Comparison of ENCODE assay signal across 24 cellular contexts in genomic region chr10:604716-605631, GRCh38.
A peak's percentile ranks its signal among the peaks of the same experiment; 100 is the strongest.
DNase-seq lines count a peak whose midpoint lies in the region; ATAC-seq and TF ChIP-seq lines count a peak whose summit lies in the region.
"Had no signal": no experiment of that assay in that cellular context is flagged by ENCODE, and none has a peak within 500 bp of the region (broad histone marks: within the 10 kb centered on the region; RNA-seq: fewer than 3 reads in every experiment).

No MANE protein-coding gene starts in this region.

- no peak overlapping the region for H3K9ac ChIP-seq in neural progenitor cell
- H3K9ac ChIP-seq: GM23248 had no signal

- peaks cover 5% of the 10 kb centered on the region for H3K9me3 Mint-ChIP-seq in neural progenitor cell
- H3K9me3 Mint-ChIP-seq: neural crest cell had no signal

- H3K27me3 Mint-ChIP-seq in neural progenitor cell (ENCODE audit: insufficient read depth, low read depth) = no peaks in the 10 kb centered on the region
- H3K27me3 Mint-ChIP-seq: CD4-positive, CD25-positive, alpha-beta regulatory T cell had no signal

- peaks cover 16% of the 10 kb centered on the region for H3K36me3 Mint-ChIP-seq in neural progenitor cell
- H3K36me3 Mint-ChIP-seq: activated naive CD8-positive, alpha-beta T cell treated with anti-CD3 and anti-CD28 coated beads, Interleukin-2, amount 10 ng/mL, durations not matched to agents 7 days and 5 days; CD4-positive, CD25-positive, alpha-beta regulatory T cell had no signal

- peak overlapping the region; percentile 35; the same call in 1 of the 2 replicates for H3K4me2 ChIP-seq in OCI-LY7 (ENCODE audit: low read length)
- no peak overlapping the region for H3K4me2 ChIP-seq in neural progenitor cell

- no peak for TF ChIP-seq CTCF in OCI-LY7 (conservative IDR thresholded peaks at IDR 0.05; ENCODE audit: low read length)
- TF ChIP-seq CTCF in neural progenitor cell (IDR thresholded peaks at IDR 0.05) = no peak
- no peak for TF ChIP-seq CTCF in transverse colon (IDR thresholded peaks at IDR 0.05)

- no TSS peak for BruUV-seq in OCI-LY7 (replicated peaks; lab: Mats Ljungman, UMichigan)

- H3K79me2 ChIP-seq in OCI-LY7 (ENCODE audit: insufficient read depth, low read depth, low read length) (no peaks in the 10 kb centered on the region), neural progenitor cell (ENCODE audit: low read depth) (peaks cover 51% of the 10 kb centered on the region)

- no peak for TF ChIP-seq POLR2A in transverse colon (IDR thresholded peaks at IDR 0.05)

- H3K27ac ChIP-seq in OCI-LY7 (ENCODE audit: low read depth, low read length, poor library complexity, severe bottlenecking) (no peak overlapping the region), ectodermal cell (ENCODE audit: insufficient read depth, low read depth, low read length, poor library complexity, severe bottlenecking) (peak overlapping the region; percentile 26), neural progenitor cell (no peak overlapping the region), transverse colon (peak overlapping the region; percentile 54 to 75 (median 62))
- H3K27ac ChIP-seq: epithelial cell of prostate, GM23248, HL-60, psoas muscle, stomach had no signal

- no peak for TF ChIP-seq EP300 in transverse colon (IDR thresholded peaks at IDR 0.05; ENCODE audit: low read depth)

- H3K4me1 ChIP-seq in OCI-LY7 (ENCODE audit: insufficient read depth, low read length, poor library complexity, severe bottlenecking) = no peaks in the 10 kb centered on the region
- H3K4me1 ChIP-seq in ectodermal cell (ENCODE audit: control insufficient read depth, insufficient read depth, low read length) = peaks cover 16% of the 10 kb centered on the region
- peaks cover 30% of the 10 kb centered on the region for H3K4me1 ChIP-seq in neural progenitor cell
- peaks cover 17 to 24% (median 20%) of the 10 kb centered on the region in 4 donors for H3K4me1 ChIP-seq in transverse colon

- H2AFZ ChIP-seq in OCI-LY7 (ENCODE audit: low read length) (no peak overlapping the region), neural progenitor cell (replicated peaks) (no peak overlapping the region)
- H2AFZ ChIP-seq: GM23248 had no signal

- H3K36me3 ChIP-seq in OCI-LY7 (ENCODE audit: insufficient read depth, low read length) (no peaks in the 10 kb centered on the region), ectodermal cell (ENCODE audit: control insufficient read depth, insufficient read depth, low read length) (no peaks in the 10 kb centered on the region), neural progenitor cell (no peaks in the 10 kb centered on the region), transverse colon (no peaks in the 10 kb centered on the region)
- H3K36me3 ChIP-seq: stomach had no signal

- H3F3A ChIP-seq in neural progenitor cell (ENCODE audit: low read depth) = peaks cover 18% of the 10 kb centered on the region

- POLR2A ChIA-PET in OCI-LY7 (lab: Charles Lee) = interaction anchor here (0.6 kb wide), 1 partner anchor 11 kb away, joined by 3 read pairs; no protein-coding TSS in a partner anchor

- intact Hi-C loops in OCI-LY7 (cut with micrococcal nuclease; ENCODE audit: unreplicated experiment) = no loop called here
- intact Hi-C loops in transverse colon (cut with DNase I; ENCODE audit: low total_unique reads) = no loop called here

- peak overlapping the region; percentile 21 for H3K27ac Mint-ChIP-seq in neural progenitor cell
- H3K27ac Mint-ChIP-seq: activated naive CD8-positive, alpha-beta T cell treated with anti-CD3 and anti-CD28 coated beads, Interleukin-2, amount 10 ng/mL, durations not matched to agents 7 days and 5 days; T-helper 17 cell had no signal

- DNase-seq in OCI-LY7 (ENCODE audit: low spot score) (no peak), neural progenitor cell (ENCODE audit: low spot score) (no peak), transverse colon (no peak), OCI-M1 (lab: John Stamatoyannopoulos, UW) (no peak)
- no peak for DNase-seq in stimulated activated CD4-positive, alpha-beta T cell treated with anti-CD3 and anti-CD28 coated beads, Interleukin-4, amount 100 ng/mL, for 1 hour
- DNase-seq: activated effector memory CD4-positive, alpha-beta T cell treated with anti-CD3 and anti-CD28 coated beads, Interleukin-2, amount 50 U/mL, for 16 hours; activated naive CD8-positive, alpha-beta T cell treated with anti-CD3 and anti-CD28 coated beads, Interleukin-2, amount 10 ng/mL, durations not matched to agents 7 days and 5 days; CD4-positive, CD25-positive, alpha-beta regulatory T cell; cerebellar nuclear complex; DND-41; GM23248; Karpas-422; NCI-H1436; psoas muscle; stimulated activated CD8-positive, alpha-beta memory T cell treated with anti-CD3 and anti-CD28 coated beads, Interleukin-4, amount 100 ng/mL, for 48 hours; stomach; T-helper 17 cell had no signal

- H3K9me2 ChIP-seq in OCI-LY7 (ENCODE audit: insufficient read depth, low read length) = no peaks in the 10 kb centered on the region

- no peak overlapping the region for H3K4me3 Mint-ChIP-seq in neural progenitor cell
- H3K4me3 Mint-ChIP-seq: activated naive CD8-positive, alpha-beta T cell treated with anti-CD3 and anti-CD28 coated beads, Interleukin-2, amount 10 ng/mL, durations not matched to agents 7 days and 5 days; CD4-positive, CD25-positive, alpha-beta regulatory T cell; neural crest cell; T-helper 17 cell had no signal

- WGBS in ectodermal cell, 2 experiments = 94% methylated on average over 21 of the region's 21 CpGs
- 74 to 88% methylated on average over 18 to 21 of the region's 21 CpGs for WGBS in transverse colon (ENCODE audit: low coverage in 1 of 2), 2 donors

- peaks cover 55% of the 10 kb centered on the region for H3K4me1 Mint-ChIP-seq in neural progenitor cell

- CTCF ChIA-PET in OCI-LY7 (lab: Charles Lee; ENCODE audit: unreplicated experiment) = no interaction called here

- in situ Hi-C loops in transverse colon (cut with MboI; ENCODE audit: low pct_ligation_motif_present in 1 of 4, low pct_unique_long_range_greater_than_20kb in 1 of 4, low sequenced_read_pairs in 3 of 4) = no loop called here

- no peak for ATAC-seq in HG02870 (IDR thresholded peaks at IDR 0.05; ENCODE audit: unreplicated experiment)
- ATAC-seq: psoas muscle, SK-N-SH treated with all-trans-retinoic acid at 6 μM for 48 hours, T-helper 17 cell had no signal

- H3K27me3 ChIP-seq in ectodermal cell (ENCODE audit: control insufficient read depth, insufficient read depth, low read length, poor library complexity, severe bottlenecking) (no peaks in the 10 kb centered on the region), neural progenitor cell (no peaks in the 10 kb centered on the region), transverse colon (no peaks in the 10 kb centered on the region)
- H3K27me3 ChIP-seq: stomach had no signal

- H4K20me1 ChIP-seq in OCI-LY7 (ENCODE audit: insufficient read depth, low read length) (no peaks in the 10 kb centered on the region), neural progenitor cell (ENCODE audit: low read depth) (peaks cover 67% of the 10 kb centered on the region)

- no peaks in the 10 kb centered on the region for H3K9me3 ChIP-seq in OCI-LY7 (ENCODE audit: low read length)
- H3K9me3 ChIP-seq in ectodermal cell (ENCODE audit: control insufficient read depth, low read length) = no peaks in the 10 kb centered on the region
- H3K9me3 ChIP-seq in neural progenitor cell (ENCODE audit: low read depth) = no peaks in the 10 kb centered on the region
- H3K9me3 ChIP-seq in transverse colon = no peaks in the 10 kb centered on the region
- H3K9me3 ChIP-seq: psoas muscle, stomach had no signal

- no peak overlapping the region for H3K4me3 ChIP-seq in OCI-LY7 (ENCODE audit: low read depth, low read length, poor library complexity, severe bottlenecking)
- no peak overlapping the region for H3K4me3 ChIP-seq in ectodermal cell (ENCODE audit: insufficient read depth, low read depth, low read length)
- no peak overlapping the region for H3K4me3 ChIP-seq in neural progenitor cell
- H3K4me3 ChIP-seq in transverse colon = no peak overlapping the region
- H3K4me3 ChIP-seq: GM23248, lung, psoas muscle, stomach had no signal

Comparison
In these comparisons a context has a peak if more than half of its experiments do, and no peak if none do; other contexts are left out.
1. H3K27ac ChIP-seq: peak in ectodermal cell (single experiment) and transverse colon (4 of 4); none in OCI-LY7 (single experiment) and neural progenitor cell (single experiment).